In genomic region chr4:151356510-151356909, GRCh38 we compare ENCODE assay signal across 24 cellular contexts. TPM values are rescaled to one million over a fixed set of nuclear protein-coding genes. Genes with fewer than 3 reads are reported as not detected.
DNase-seq lines count a peak whose midpoint lies in the region; ATAC-seq and TF ChIP-seq lines count a peak whose summit lies in the region.
"Had no signal": no experiment of that assay in that cellular context is flagged by ENCODE, and none has a peak within 500 bp of the region (broad histone marks: within the 10 kb centered on the region; RNA-seq: fewer than 3 reads in every experiment).

No MANE protein-coding gene starts in this region.

- H3K4me3 Mint-ChIP-seq in natural killer cell: no peak overlapping the region
- H3K4me3 Mint-ChIP-seq: activated CD4-positive, alpha-beta memory T cell treated with anti-CD3 and anti-CD28 coated beads for 36 hours; activated naive CD8-positive, alpha-beta T cell treated with anti-CD3 and anti-CD28 coated beads, Interleukin-2, amount 10 ng/mL, durations not matched to agents 7 days and 5 days; activated T-cell treated with anti-CD3 and anti-CD28 coated beads, Interleukin-2, amount 50 U/mL, for 4 hours; CD8-positive, alpha-beta T cell; central memory CD8-positive, alpha-beta T cell; endodermal cell had no signal

- 0 out of 2 replicates have a peak, but pooled peaks have one; percentile 8 for TF ChIP-seq RAD21 in HCT116 (IDR thresholded peaks at IDR 0.05; ENCODE audit: low read depth)

- TF ChIP-seq CTCF in HCT116 (IDR thresholded peaks at IDR 0.05 in 2 of 3, conservative IDR thresholded peaks at IDR 0.05 in 1 of 3; ENCODE audit: borderline replicate concordance in 1 of 3, insufficient read depth in 1 of 3, low read depth in 2 of 3, low read length in 2 of 3): no peak
- no peak for TF ChIP-seq CTCF in fibroblast of pulmonary artery (IDR thresholded peaks at IDR 0.05; ENCODE audit: low read length, missing control alignments)
- TF ChIP-seq CTCF in uterus (IDR thresholded peaks at IDR 0.05): no peak
- TF ChIP-seq CTCF in natural killer cell (IDR thresholded peaks at IDR 0.05): no peak
- TF ChIP-seq CTCF in gastroesophageal sphincter (IDR thresholded peaks at IDR 0.05): no peak

- POLR2A ChIA-PET in HCT116 (lab: Charles Lee): no interaction called here

- H3K4me1 ChIP-seq in HCT116 (ENCODE audit: control insufficient read depth in 1 of 2, insufficient read depth in 2 of 2, low read length in 2 of 2): peaks cover 0 to 16% of the 10 kb centered on the region in 2 experiments; a peak in 2 of 4 replicates
- no peaks in the 10 kb centered on the region for H3K4me1 ChIP-seq in uterus
- no peaks in the 10 kb centered on the region for H3K4me1 ChIP-seq in gastroesophageal sphincter
- H3K4me1 ChIP-seq: parathyroid adenoma, SJCRH30, spleen, upper lobe of left lung had no signal

- ATAC-seq in HCT116 (peak; percentile 90), natural killer cell (no peak), gastroesophageal sphincter (no peak)
- ATAC-seq: activated T-cell treated with anti-CD3 and anti-CD28 coated beads, Interleukin-2, amount 50 U/mL, for 4 hours; CD8-positive, alpha-beta T cell; K562; left colon; stimulated activated naive CD8-positive, alpha-beta T cell treated with anti-CD3 and anti-CD28 coated beads, Interleukin-15, Interleukin-2, amounts not matched to agents 100 U/mL and 50 U/mL, for 24 hours had no signal

- no peak overlapping the region for H3K9ac ChIP-seq in HCT116 (ENCODE audit: low read length)
- H3K9ac ChIP-seq: parathyroid adenoma had no signal

- DNase-seq in 8988T (peak; percentile 10), HCT116 (ENCODE audit: low read depth, low spot score) (peak; percentile 23), SK-MEL-5 (ENCODE audit: low read depth, low spot score) (peak; percentile 22), fibroblast of pulmonary artery (ENCODE audit: low read depth) (peak; percentile 5), uterus (no peak), natural killer cell (no peak)
- DNase-seq in stimulated activated CD8-positive, alpha-beta memory T cell treated with anti-CD3 and anti-CD28 coated beads, Interleukin-4, amount 100 ng/mL, for 48 hours: no peak
- DNase-seq: activated CD4-positive, alpha-beta memory T cell treated with anti-CD3 and anti-CD28 coated beads for 36 hours; activated naive CD8-positive, alpha-beta T cell treated with anti-CD3 and anti-CD28 coated beads, Interleukin-2, amount 10 ng/mL, durations not matched to agents 7 days and 5 days; activated T-cell treated with anti-CD3 and anti-CD28 coated beads, Interleukin-2, amount 50 U/mL, for 4 hours; CD8-positive, alpha-beta T cell; endodermal cell; H7; left colon; NCI-H1436 treated with DMSO at 0.1 percent for 48 hours; NCI-H2227 treated with DMSO at 0.1 percent for 48 hours; SJCRH30; spleen; stimulated activated naive CD8-positive, alpha-beta T cell treated with anti-CD3 and anti-CD28 coated beads, Interleukin-15, Interleukin-2, amounts not matched to agents 100 U/mL and 50 U/mL, for 24 hours; upper lobe of left lung had no signal

- H3K4me1 Mint-ChIP-seq in natural killer cell: no peaks in the 10 kb centered on the region
- H3K4me1 Mint-ChIP-seq: activated naive CD8-positive, alpha-beta T cell treated with anti-CD3 and anti-CD28 coated beads, Interleukin-2, amount 10 ng/mL, durations not matched to agents 7 days and 5 days; central memory CD8-positive, alpha-beta T cell; endodermal cell had no signal

- 100% methylated on average over 1 of the region's 1 CpG for WGBS in gastroesophageal sphincter (ENCODE audit: low coverage in 1 of 2), 2 donors

- H2AFZ ChIP-seq in HCT116 (ENCODE audit: low read depth, low read length, poor library complexity, severe bottlenecking): no peak overlapping the region
- H2AFZ ChIP-seq: parathyroid adenoma had no signal

- H3K9me3 ChIP-seq in HCT116 (ENCODE audit: control insufficient read depth in 1 of 2, insufficient read depth in 1 of 2, low read depth in 1 of 2, low read length in 2 of 2) (no peaks in the 10 kb centered on the region), uterus (no peaks in the 10 kb centered on the region), gastroesophageal sphincter (no peaks in the 10 kb centered on the region)
- H3K9me3 ChIP-seq: SJCRH30, spleen, upper lobe of left lung had no signal

- CTCF ChIA-PET in HCT116 (lab: Charles Lee): no interaction called here

- no peak for TF ChIP-seq EP300 in gastroesophageal sphincter (IDR thresholded peaks at IDR 0.05)

- no peaks in the 10 kb centered on the region for H3K79me2 ChIP-seq in HCT116 (ENCODE audit: insufficient read depth, low read length)
- H3K79me2 ChIP-seq: parathyroid adenoma had no signal

- RAD21 ChIA-PET in HCT116 (lab: Charles Lee; ENCODE audit: low non-redundant PET in 1 of 2, low total read pairs in 2 of 2, uncharacterized antibody in 2 of 2, unreplicated experiment in 2 of 2): interaction anchor here in 1 of 2 experiments (1.0 kb wide), 1 partner anchor 23 kb away, joined by 3 read pairs; no protein-coding TSS in a partner anchor

- H3K27me3 ChIP-seq in HCT116 (ENCODE audit: insufficient read depth, low read length) (no peaks in the 10 kb centered on the region), uterus (no peaks in the 10 kb centered on the region), gastroesophageal sphincter (no peaks in the 10 kb centered on the region)
- H3K27me3 ChIP-seq: SJCRH30, upper lobe of left lung had no signal

- no peak for TF ChIP-seq POLR2A in HCT116 (IDR thresholded peaks at IDR 0.05; ENCODE audit: borderline replicate concordance, extremely low read depth, insufficient read depth, insufficient read length)
- no peak for TF ChIP-seq POLR2A in uterus (IDR thresholded peaks at IDR 0.05)
- TF ChIP-seq POLR2A in gastroesophageal sphincter (IDR thresholded peaks at IDR 0.05): no peak

- peak overlapping the region; percentile 38 for H3K4me2 ChIP-seq in HCT116 (ENCODE audit: low read length)

- no peaks in the 10 kb centered on the region for H3K36me3 Mint-ChIP-seq in natural killer cell
- H3K36me3 Mint-ChIP-seq: activated CD4-positive, alpha-beta memory T cell treated with anti-CD3 and anti-CD28 coated beads for 36 hours; activated naive CD8-positive, alpha-beta T cell treated with anti-CD3 and anti-CD28 coated beads, Interleukin-2, amount 10 ng/mL, durations not matched to agents 7 days and 5 days; CD8-positive, alpha-beta T cell had no signal

- peaks cover 5 to 15% of the 10 kb centered on the region in 2 donors for H3K27me3 Mint-ChIP-seq in natural killer cell (ENCODE audit: low read depth in 2 of 2)

- intact Hi-C loops in HCT116 (cut with micrococcal nuclease): no loop called here
- intact Hi-C loops in uterus (cut with DNase I; ENCODE audit: low total_unique reads): no loop called here
- intact Hi-C loops in natural killer cell (cut with micrococcal nuclease): no loop called here

- no TSS peak for BruUV-seq in HCT116 (replicated peaks; lab: Mats Ljungman, UMichigan)

- H3K9me3 Mint-ChIP-seq in natural killer cell: no peaks in the 10 kb centered on the region
- H3K9me3 Mint-ChIP-seq: activated CD4-positive, alpha-beta memory T cell treated with anti-CD3 and anti-CD28 coated beads for 36 hours; activated naive CD8-positive, alpha-beta T cell treated with anti-CD3 and anti-CD28 coated beads, Interleukin-2, amount 10 ng/mL, durations not matched to agents 7 days and 5 days; activated T-cell treated with anti-CD3 and anti-CD28 coated beads, Interleukin-2, amount 50 U/mL, for 4 hours; CD8-positive, alpha-beta T cell; central memory CD8-positive, alpha-beta T cell had no signal

- in situ Hi-C loops in SK-MEL-5 (cut with HindIII; ENCODE audit: low pct_unique_long_range_greater_than_20kb, low sequenced_read_pairs): no loop called here

- H3K4me3 ChIP-seq in HCT116 (replicated peaks in 1 of 2; ENCODE audit: low read depth in 1 of 2, low read length in 2 of 2) (no peak overlapping the region), fibroblast of pulmonary artery (replicated peaks; ENCODE audit: low read depth, low read length) (no peak overlapping the region), uterus (no peak overlapping the region), gastroesophageal sphincter (no peak overlapping the region)
- H3K4me3 ChIP-seq: K562, SJCRH30, spleen, upper lobe of left lung had no signal

- H3K27ac ChIP-seq in HCT116 (ENCODE audit: low read depth, low read length): no peak overlapping the region
- no peak overlapping the region for H3K27ac ChIP-seq in uterus
- H3K27ac ChIP-seq in gastroesophageal sphincter: no peak overlapping the region
- H3K27ac ChIP-seq: parathyroid adenoma, SJCRH30, spleen, upper lobe of left lung had no signal

- H3K27ac Mint-ChIP-seq in natural killer cell: no peak overlapping the region
- H3K27ac Mint-ChIP-seq: activated CD4-positive, alpha-beta memory T cell treated with anti-CD3 and anti-CD28 coated beads for 36 hours; activated naive CD8-positive, alpha-beta T cell treated with anti-CD3 and anti-CD28 coated beads, Interleukin-2, amount 10 ng/mL, durations not matched to agents 7 days and 5 days; CD8-positive, alpha-beta T cell; endodermal cell had no signal

- H3K36me3 ChIP-seq in HCT116 (ENCODE audit: control insufficient read depth in 1 of 2, insufficient read depth in 2 of 2, low read length in 2 of 2) (no peaks in the 10 kb centered on the region), uterus (no peaks in the 10 kb centered on the region), gastroesophageal sphincter (no peaks in the 10 kb centered on the region)
- H3K36me3 ChIP-seq: SJCRH30, spleen, upper lobe of left lung had no signal

- H4K20me1 ChIP-seq in HCT116 (ENCODE audit: insufficient read depth): no peaks in the 10 kb centered on the region

- no peaks in the 10 kb centered on the region for H3K9me2 ChIP-seq in HCT116 (ENCODE audit: insufficient read depth)

TF ChIP-seq in HCT116, 20 proteins besides CTCF, POLR2A, EP300 and RAD21 (continues in another document):
- peak; percentile 80 for TF ChIP-seq FOSL1 (IDR thresholded peaks at IDR 0.05; ENCODE audit: low read depth)
- 0 out of 2 replicates have a peak, but pooled peaks have one; percentile 16 for TF ChIP-seq CBX3 (IDR thresholded peaks at IDR 0.05; ENCODE audit: low read depth)
- TF ChIP-seq EZH2 (IDR thresholded peaks at IDR 0.05): no peak

RNA-seq across cellular contexts. Expression of gene SH3D19, which starts 31.1 kb away (rescaled TPM):
- total RNA-seq in HCT116 (2021; ENCODE audit: unreplicated experiment): 37.5 TPM
- polyA plus RNA-seq in HCT116 (2012): 11.4 and 13.5 TPM in 2 replicates
- total RNA-seq in SK-MEL-5 (2014; rRNA removed; shearing (Covaris generic)): 16.0 and 17.7 TPM in 2 replicates
- 16.4 and 21.9 TPM in 2 replicates for polyA plus RNA-seq in SK-MEL-5 (2015; cell fraction: cytosol; rRNA removed)
- polyA plus RNA-seq in SK-MEL-5 (2015; cell fraction: nucleus; rRNA removed): 10.0 and 14.5 TPM in 2 replicates
- total RNA-seq in uterus: 100 to 1,000 TPM in 2 of 4 donors, 10 to 100 TPM in 2; 35.2 to 316 (median 131) TPM
- under 1 TPM in 1 of 3 donors, not detected in 2; 0.13 TPM for total RNA-seq in natural killer cell
- 100 to 1,000 TPM; 117 to 200 (median 168) TPM for total RNA-seq in gastroesophageal sphincter
- total RNA-seq: activated naive CD8-positive, alpha-beta T cell treated with anti-CD3 and anti-CD28 coated beads, Interleukin-2, amount 10 ng/mL, durations not matched to agents 7 days and 5 days had no signal

RNA-seq across cellular contexts. Expression of gene FHIP1A, which starts 52.5 kb away (rescaled TPM):
- 14.8 TPM for total RNA-seq in HCT116 (2021; ENCODE audit: unreplicated experiment)
- 5.2 and 6.1 TPM in 2 replicates for polyA plus RNA-seq in HCT116 (2012)
- 1.8 and 2.7 TPM in 2 replicates for total RNA-seq in SK-MEL-5 (2014; rRNA removed; shearing (Covaris generic))
- 1.1 and 1.7 TPM in 2 replicates for polyA plus RNA-seq in SK-MEL-5 (2015; cell fraction: cytosol; rRNA removed)
- polyA plus RNA-seq in SK-MEL-5 (2015; cell fraction: nucleus; rRNA removed): 0.68 and 1.4 TPM in 2 replicates
- 10 to 100 TPM in 2 of 4 donors, 1 to 10 TPM in 2; 2.6 to 25.6 (median 10.5) TPM for total RNA-seq in uterus
- total RNA-seq in natural killer cell: 1 to 10 TPM in 1 of 3 donors, under 1 TPM in 1, not detected in 1; 0.49 to 3.0 TPM
- total RNA-seq in gastroesophageal sphincter: 10 to 100 TPM in 1 of 4 donors, 1 to 10 TPM in 3; 3.3 to 19.5 (median 4.9) TPM

Comparison
In these comparisons a context has a peak if more than half of its experiments do, and no peak if none do; other contexts are left out.
1. DNase-seq: peak in 8988T (single experiment), HCT116 (single experiment), SK-MEL-5 (single experiment) and fibroblast of pulmonary artery (single experiment); none in uterus (0 of 2), natural killer cell (single experiment) and stimulated activated CD8-positive, alpha-beta memory T cell treated with anti-CD3 and anti-CD28 coated beads, Interleukin-4, amount 100 ng/mL, for 48 hours (single experiment).
2. RNA of gene SH3D19, which starts 31.1 kb away (total RNA-seq): 117 to 200 TPM in gastroesophageal sphincter, 35.2 to 316 TPM in uterus, 37.5 TPM in HCT116 (single experiment) and 16.0 to 17.7 TPM in SK-MEL-5; 0.13 TPM in natural killer cell; every median in the first group is over 10 times any median in the second.